Comparison of ENCODE assay signal across 1 cellular context in the genomic region with DNA sequence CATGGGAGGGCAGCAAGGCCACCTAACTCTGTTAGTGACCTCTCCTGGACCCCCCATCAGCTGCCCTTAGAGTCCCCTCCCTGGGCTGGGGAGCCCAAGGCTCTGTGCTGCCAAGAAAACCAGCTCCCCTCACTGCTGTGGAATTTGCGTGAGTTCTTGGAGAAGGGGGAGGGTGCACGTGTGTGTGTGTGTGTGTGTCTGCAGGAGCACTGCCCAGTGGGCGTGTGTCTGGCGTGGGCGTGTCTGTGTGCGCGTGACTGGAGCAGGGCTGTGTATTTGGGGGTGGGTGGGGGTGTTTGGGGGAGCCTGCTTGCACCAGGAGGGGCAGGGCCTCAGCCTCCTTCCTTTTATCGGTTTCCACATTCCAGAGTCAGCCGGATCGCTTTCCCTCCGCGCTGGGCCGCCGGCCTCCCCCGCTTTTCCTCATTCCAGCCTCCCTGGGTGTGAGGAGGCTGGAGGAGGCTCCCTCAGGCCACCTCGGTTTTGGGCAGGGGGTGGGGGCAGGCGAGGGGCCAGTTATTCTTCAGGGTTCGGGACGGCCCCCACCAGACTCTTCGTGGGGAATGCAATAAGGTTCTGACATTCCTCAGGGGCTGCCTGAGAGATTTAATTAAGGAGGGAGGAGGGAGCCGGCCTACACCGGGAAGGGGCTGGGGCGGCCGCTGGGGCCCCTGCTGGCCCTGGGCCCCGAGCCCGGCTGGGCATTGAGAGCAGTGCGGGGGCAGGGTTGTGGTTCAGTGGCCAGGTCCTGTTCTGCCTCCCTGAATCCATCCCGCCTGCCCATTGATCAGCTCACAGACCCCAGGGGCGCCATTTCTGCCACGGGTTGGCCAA.
TF ChIP-seq lines count a peak whose summit lies in the region.

No MANE protein-coding gene starts in this region.

TF ChIP-seq in HepG2, 621 proteins besides CTCF, POLR2A, EP300 and RAD21 (continues in another document):
- no peak for TF ChIP-seq KMT2A (CRISPR knock-in tag; IDR thresholded peaks at IDR 0.05)
- TF ChIP-seq, protein P1, sequence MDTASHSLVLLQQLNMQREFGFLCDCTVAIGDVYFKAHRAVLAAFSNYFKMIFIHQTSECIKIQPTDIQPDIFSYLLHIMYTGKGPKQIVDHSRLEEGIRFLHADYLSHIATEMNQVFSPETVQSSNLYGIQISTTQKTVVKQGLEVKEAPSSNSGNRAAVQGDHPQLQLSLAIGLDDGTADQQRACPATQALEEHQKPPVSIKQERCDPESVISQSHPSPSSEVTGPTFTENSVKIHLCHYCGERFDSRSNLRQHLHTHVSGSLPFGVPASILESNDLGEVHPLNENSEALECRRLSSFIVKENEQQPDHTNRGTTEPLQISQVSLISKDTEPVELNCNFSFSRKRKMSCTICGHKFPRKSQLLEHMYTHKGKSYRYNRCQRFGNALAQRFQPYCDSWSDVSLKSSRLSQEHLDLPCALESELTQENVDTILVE (CRISPR knock-in tag; IDR thresholded peaks at IDR 0.05) = no peak
- TF ChIP-seq, protein P2, sequence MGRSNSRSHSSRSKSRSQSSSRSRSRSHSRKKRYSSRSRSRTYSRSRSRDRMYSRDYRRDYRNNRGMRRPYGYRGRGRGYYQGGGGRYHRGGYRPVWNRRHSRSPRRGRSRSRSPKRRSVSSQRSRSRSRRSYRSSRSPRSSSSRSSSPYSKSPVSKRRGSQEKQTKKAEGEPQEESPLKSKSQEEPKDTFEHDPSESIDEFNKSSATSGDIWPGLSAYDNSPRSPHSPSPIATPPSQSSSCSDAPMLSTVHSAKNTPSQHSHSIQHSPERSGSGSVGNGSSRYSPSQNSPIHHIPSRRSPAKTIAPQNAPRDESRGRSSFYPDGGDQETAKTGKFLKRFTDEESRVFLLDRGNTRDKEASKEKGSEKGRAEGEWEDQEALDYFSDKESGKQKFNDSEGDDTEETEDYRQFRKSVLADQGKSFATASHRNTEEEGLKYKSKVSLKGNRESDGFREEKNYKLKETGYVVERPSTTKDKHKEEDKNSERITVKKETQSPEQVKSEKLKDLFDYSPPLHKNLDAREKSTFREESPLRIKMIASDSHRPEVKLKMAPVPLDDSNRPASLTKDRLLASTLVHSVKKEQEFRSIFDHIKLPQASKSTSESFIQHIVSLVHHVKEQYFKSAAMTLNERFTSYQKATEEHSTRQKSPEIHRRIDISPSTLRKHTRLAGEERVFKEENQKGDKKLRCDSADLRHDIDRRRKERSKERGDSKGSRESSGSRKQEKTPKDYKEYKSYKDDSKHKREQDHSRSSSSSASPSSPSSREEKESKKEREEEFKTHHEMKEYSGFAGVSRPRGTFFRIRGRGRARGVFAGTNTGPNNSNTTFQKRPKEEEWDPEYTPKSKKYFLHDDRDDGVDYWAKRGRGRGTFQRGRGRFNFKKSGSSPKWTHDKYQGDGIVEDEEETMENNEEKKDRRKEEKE (IDR thresholded peaks at IDR 0.05) = no peak
- TF ChIP-seq, protein P3, sequence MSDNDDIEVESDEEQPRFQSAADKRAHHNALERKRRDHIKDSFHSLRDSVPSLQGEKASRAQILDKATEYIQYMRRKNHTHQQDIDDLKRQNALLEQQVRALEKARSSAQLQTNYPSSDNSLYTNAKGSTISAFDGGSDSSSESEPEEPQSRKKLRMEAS (IDR thresholded peaks at IDR 0.05) = 0 out of 2 replicates have a peak, but pooled peaks have one; percentile 31
- no peak for TF ChIP-seq ZNF75D (CRISPR knock-in tag; IDR thresholded peaks at IDR 0.05; ENCODE audit: borderline replicate concordance)
- TF ChIP-seq, protein P4, sequence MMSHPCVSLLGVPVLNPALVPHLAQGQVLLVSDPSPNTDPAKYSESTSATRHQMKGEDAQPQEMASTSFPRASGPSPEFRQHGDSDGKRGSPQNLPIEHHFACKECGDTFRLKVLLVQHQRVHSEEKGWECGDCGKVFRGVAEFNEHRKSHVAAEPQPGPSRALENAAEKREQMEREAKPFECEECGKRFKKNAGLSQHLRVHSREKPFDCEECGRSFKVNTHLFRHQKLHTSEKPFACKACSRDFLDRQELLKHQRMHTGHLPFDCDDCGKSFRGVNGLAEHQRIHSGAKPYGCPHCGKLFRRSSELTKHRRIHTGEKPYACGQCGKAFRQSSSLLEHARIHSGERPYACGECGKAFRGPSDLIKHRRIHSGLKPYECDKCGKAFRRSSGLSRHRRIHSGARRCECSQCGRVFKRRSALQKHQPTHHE (CRISPR knock-in tag; IDR thresholded peaks at IDR 0.05; ENCODE audit: borderline replicate concordance) = no peak
- TF ChIP-seq, protein P5, sequence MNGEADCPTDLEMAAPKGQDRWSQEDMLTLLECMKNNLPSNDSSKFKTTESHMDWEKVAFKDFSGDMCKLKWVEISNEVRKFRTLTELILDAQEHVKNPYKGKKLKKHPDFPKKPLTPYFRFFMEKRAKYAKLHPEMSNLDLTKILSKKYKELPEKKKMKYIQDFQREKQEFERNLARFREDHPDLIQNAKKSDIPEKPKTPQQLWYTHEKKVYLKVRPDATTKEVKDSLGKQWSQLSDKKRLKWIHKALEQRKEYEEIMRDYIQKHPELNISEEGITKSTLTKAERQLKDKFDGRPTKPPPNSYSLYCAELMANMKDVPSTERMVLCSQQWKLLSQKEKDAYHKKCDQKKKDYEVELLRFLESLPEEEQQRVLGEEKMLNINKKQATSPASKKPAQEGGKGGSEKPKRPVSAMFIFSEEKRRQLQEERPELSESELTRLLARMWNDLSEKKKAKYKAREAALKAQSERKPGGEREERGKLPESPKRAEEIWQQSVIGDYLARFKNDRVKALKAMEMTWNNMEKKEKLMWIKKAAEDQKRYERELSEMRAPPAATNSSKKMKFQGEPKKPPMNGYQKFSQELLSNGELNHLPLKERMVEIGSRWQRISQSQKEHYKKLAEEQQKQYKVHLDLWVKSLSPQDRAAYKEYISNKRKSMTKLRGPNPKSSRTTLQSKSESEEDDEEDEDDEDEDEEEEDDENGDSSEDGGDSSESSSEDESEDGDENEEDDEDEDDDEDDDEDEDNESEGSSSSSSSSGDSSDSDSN (CRISPR knock-in tag; IDR thresholded peaks at IDR 0.05) = 0 out of 2 replicates have a peak, but pooled peaks have one; percentile 11
- TF ChIP-seq, protein P6, sequence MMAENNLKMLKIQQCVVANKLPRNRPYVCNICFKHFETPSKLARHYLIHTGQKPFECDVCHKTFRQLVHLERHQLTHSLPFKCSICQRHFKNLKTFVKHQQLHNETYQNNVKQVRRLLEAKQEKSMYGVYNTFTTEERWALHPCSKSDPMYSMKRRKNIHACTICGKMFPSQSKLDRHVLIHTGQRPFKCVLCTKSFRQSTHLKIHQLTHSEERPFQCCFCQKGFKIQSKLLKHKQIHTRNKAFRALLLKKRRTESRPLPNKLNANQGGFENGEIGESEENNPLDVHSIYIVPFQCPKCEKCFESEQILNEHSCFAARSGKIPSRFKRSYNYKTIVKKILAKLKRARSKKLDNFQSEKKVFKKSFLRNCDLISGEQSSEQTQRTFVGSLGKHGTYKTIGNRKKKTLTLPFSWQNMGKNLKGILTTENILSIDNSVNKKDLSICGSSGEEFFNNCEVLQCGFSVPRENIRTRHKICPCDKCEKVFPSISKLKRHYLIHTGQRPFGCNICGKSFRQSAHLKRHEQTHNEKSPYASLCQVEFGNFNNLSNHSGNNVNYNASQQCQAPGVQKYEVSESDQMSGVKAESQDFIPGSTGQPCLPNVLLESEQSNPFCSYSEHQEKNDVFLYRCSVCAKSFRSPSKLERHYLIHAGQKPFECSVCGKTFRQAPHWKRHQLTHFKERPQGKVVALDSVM (CRISPR knock-in tag; IDR thresholded peaks at IDR 0.05) = peak; percentile 87
- TF ChIP-seq ZNF460 (CRISPR knock-in tag; IDR thresholded peaks at IDR 0.05; ENCODE audit: borderline replicate concordance) = no peak
- 0 out of 2 replicates have a peak, but pooled peaks have one; percentile 31 for TF ChIP-seq ZNF598 (CRISPR knock-in tag; IDR thresholded peaks at IDR 0.05; ENCODE audit: borderline replicate concordance)
- TF ChIP-seq BORCS8-MEF2B (CRISPR knock-in tag; IDR thresholded peaks at IDR 0.05) = no peak
- TF ChIP-seq KDM5B (CRISPR knock-in tag; IDR thresholded peaks at IDR 0.05; ENCODE audit: borderline replicate concordance) = no peak
- TF ChIP-seq, protein P7, sequence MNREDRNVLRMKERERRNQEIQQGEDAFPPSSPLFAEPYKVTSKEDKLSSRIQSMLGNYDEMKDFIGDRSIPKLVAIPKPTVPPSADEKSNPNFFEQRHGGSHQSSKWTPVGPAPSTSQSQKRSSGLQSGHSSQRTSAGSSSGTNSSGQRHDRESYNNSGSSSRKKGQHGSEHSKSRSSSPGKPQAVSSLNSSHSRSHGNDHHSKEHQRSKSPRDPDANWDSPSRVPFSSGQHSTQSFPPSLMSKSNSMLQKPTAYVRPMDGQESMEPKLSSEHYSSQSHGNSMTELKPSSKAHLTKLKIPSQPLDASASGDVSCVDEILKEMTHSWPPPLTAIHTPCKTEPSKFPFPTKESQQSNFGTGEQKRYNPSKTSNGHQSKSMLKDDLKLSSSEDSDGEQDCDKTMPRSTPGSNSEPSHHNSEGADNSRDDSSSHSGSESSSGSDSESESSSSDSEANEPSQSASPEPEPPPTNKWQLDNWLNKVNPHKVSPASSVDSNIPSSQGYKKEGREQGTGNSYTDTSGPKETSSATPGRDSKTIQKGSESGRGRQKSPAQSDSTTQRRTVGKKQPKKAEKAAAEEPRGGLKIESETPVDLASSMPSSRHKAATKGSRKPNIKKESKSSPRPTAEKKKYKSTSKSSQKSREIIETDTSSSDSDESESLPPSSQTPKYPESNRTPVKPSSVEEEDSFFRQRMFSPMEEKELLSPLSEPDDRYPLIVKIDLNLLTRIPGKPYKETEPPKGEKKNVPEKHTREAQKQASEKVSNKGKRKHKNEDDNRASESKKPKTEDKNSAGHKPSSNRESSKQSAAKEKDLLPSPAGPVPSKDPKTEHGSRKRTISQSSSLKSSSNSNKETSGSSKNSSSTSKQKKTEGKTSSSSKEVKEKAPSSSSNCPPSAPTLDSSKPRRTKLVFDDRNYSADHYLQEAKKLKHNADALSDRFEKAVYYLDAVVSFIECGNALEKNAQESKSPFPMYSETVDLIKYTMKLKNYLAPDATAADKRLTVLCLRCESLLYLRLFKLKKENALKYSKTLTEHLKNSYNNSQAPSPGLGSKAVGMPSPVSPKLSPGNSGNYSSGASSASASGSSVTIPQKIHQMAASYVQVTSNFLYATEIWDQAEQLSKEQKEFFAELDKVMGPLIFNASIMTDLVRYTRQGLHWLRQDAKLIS (CRISPR knock-in tag; IDR thresholded peaks at IDR 0.05) = no peak
- TF ChIP-seq ZBTB20 (CRISPR knock-in tag; IDR thresholded peaks at IDR 0.05; ENCODE audit: borderline replicate concordance, low read depth) = no peak
- TF ChIP-seq ZNF30 (CRISPR knock-in tag; IDR thresholded peaks at IDR 0.05) = no peak
- TF ChIP-seq YY1 (IDR thresholded peaks at IDR 0.05; ENCODE audit: insufficient read depth, insufficient replicate concordance, low read depth, low read length) = no peak
- no peak for TF ChIP-seq CC2D1A (CRISPR knock-in tag; IDR thresholded peaks at IDR 0.05)
- TF ChIP-seq ZNF543 (CRISPR knock-in tag; IDR thresholded peaks at IDR 0.05) = no peak
- TF ChIP-seq, protein P8, sequence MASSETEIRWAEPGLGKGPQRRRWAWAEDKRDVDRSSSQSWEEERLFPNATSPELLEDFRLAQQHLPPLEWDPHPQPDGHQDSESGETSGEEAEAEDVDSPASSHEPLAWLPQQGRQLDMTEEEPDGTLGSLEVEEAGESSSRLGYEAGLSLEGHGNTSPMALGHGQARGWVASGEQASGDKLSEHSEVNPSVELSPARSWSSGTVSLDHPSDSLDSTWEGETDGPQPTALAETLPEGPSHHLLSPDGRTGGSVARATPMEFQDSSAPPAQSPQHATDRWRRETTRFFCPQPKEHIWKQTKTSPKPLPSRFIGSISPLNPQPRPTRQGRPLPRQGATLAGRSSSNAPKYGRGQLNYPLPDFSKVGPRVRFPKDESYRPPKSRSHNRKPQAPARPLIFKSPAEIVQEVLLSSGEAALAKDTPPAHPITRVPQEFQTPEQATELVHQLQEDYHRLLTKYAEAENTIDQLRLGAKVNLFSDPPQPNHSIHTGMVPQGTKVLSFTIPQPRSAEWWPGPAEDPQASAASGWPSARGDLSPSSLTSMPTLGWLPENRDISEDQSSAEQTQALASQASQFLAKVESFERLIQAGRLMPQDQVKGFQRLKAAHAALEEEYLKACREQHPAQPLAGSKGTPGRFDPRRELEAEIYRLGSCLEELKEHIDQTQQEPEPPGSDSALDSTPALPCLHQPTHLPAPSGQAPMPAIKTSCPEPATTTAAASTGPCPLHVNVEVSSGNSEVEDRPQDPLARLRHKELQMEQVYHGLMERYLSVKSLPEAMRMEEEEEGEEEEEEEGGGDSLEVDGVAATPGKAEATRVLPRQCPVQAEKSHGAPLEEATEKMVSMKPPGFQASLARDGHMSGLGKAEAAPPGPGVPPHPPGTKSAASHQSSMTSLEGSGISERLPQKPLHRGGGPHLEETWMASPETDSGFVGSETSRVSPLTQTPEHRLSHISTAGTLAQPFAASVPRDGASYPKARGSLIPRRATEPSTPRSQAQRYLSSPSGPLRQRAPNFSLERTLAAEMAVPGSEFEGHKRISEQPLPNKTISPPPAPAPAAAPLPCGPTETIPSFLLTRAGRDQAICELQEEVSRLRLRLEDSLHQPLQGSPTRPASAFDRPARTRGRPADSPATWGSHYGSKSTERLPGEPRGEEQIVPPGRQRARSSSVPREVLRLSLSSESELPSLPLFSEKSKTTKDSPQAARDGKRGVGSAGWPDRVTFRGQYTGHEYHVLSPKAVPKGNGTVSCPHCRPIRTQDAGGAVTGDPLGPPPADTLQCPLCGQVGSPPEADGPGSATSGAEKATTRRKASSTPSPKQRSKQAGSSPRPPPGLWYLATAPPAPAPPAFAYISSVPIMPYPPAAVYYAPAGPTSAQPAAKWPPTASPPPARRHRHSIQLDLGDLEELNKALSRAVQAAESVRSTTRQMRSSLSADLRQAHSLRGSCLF (CRISPR knock-in tag; IDR thresholded peaks at IDR 0.05; ENCODE audit: borderline replicate concordance) = no peak
- no peak for TF ChIP-seq ZNF781 (CRISPR knock-in tag; IDR thresholded peaks at IDR 0.05; ENCODE audit: borderline replicate concordance, not compliant biosample characterization)
- no peak for TF ChIP-seq ZNF776 (CRISPR knock-in tag; IDR thresholded peaks at IDR 0.05)
- no peak for TF ChIP-seq SALL1 (CRISPR knock-in tag; IDR thresholded peaks at IDR 0.05)
- no peak for TF ChIP-seq FLYWCH1 (CRISPR knock-in tag; IDR thresholded peaks at IDR 0.05)
- TF ChIP-seq HNRNPK (IDR thresholded peaks at IDR 0.05; ENCODE audit: low read depth, low read length, poor library complexity, severe bottlenecking) = peak; percentile 1
- TF ChIP-seq, protein P9, sequence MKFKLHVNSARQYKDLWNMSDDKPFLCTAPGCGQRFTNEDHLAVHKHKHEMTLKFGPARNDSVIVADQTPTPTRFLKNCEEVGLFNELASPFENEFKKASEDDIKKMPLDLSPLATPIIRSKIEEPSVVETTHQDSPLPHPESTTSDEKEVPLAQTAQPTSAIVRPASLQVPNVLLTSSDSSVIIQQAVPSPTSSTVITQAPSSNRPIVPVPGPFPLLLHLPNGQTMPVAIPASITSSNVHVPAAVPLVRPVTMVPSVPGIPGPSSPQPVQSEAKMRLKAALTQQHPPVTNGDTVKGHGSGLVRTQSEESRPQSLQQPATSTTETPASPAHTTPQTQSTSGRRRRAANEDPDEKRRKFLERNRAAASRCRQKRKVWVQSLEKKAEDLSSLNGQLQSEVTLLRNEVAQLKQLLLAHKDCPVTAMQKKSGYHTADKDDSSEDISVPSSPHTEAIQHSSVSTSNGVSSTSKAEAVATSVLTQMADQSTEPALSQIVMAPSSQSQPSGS (CRISPR knock-in tag; IDR thresholded peaks at IDR 0.05) = no peak
- no peak for TF ChIP-seq NR2F6 (IDR thresholded peaks at IDR 0.05)
- no peak for TF ChIP-seq NR2F6 (CRISPR knock-in tag; IDR thresholded peaks at IDR 0.05)
- no peak for TF ChIP-seq ZNF282 (IDR thresholded peaks at IDR 0.05; ENCODE audit: partially characterized antibody)
